Comparison of ENCODE assay signal across 21 cellular contexts in genomic region chr5:76626738-76627137, GRCh38. TPM values are rescaled to one million over a fixed set of nuclear protein-coding genes. Genes with fewer than 3 reads are reported as not detected.
DNase-seq lines count a peak whose midpoint lies in the region; ATAC-seq, FAIRE-seq and TF ChIP-seq lines count a peak whose summit lies in the region.
"Had no signal": no experiment of that assay in that cellular context is flagged by ENCODE, and none has a peak within 500 bp of the region (broad histone marks: within the 10 kb centered on the region; RNA-seq: fewer than 3 reads in every experiment).

No MANE protein-coding gene starts in this region.

- H4K20me1 ChIP-seq in HepG2 (ENCODE audit: insufficient read depth, low read length), result no peaks in the 10 kb centered on the region
- H4K20me1 ChIP-seq in Loucy (ENCODE audit: insufficient read depth, low read length, poor library complexity, severe bottlenecking), result no peaks in the 10 kb centered on the region

- peak overlapping the region; percentile 82 for H3K27ac Mint-ChIP-seq in activated T-helper 17 cell treated with anti-CD3 and anti-CD28 coated beads, Interleukin-2, amount 50 U/mL, for 72 hours

- TF ChIP-seq EP300 in HepG2 (IDR thresholded peaks at IDR 0.05; ENCODE audit: low read depth in 2 of 2, low read length in 2 of 2) (no peak), HepG2 (CRISPR knock-in tag; IDR thresholded peaks at IDR 0.05; ENCODE audit: borderline replicate concordance) (no peak)

- H3K9ac ChIP-seq in HepG2 (ENCODE audit: insufficient read depth, low read depth, low read length) (no peak overlapping the region), Loucy (ENCODE audit: low read depth, low read length, poor library complexity, severe bottlenecking) (peak overlapping the region; percentile 75)

- POLR2A ChIA-PET in HepG2 (lab: Yijun Ruan, JAX), result no interaction called here

- WGBS in right lobe of liver (ENCODE audit: insufficient coverage, low coverage, low lambda C conversion rate, missing lambda C conversion rate), result 41% methylated on average over 6 of the region's 6 CpGs
- WGBS in HepG2 (ENCODE audit: low lambda C conversion rate), result 96% methylated on average over 6 of the region's 6 CpGs

- no peak overlapping the region for H3K27ac ChIP-seq in right lobe of liver
- no peak overlapping the region for H3K27ac ChIP-seq in HepG2 (ENCODE audit: extremely low read length, insufficient read depth, low read length)
- H3K27ac ChIP-seq in upper lobe of right lung, result no peak overlapping the region
- H3K27ac ChIP-seq: suprapubic skin, WERI-Rb-1 had no signal

- CTCF ChIA-PET in HepG2 (lab: Yijun Ruan, JAX; ENCODE audit: low intra/inter-chr PET ratio, low total read pairs), result no interaction called here

- H2AFZ ChIP-seq in HepG2 (ENCODE audit: low read length), result no peak overlapping the region
- H2AFZ ChIP-seq in Loucy (ENCODE audit: low read length), result peak overlapping the region; percentile 13

- peaks cover 0 to 9% (median 2%) of the 10 kb centered on the region in 4 donors for H3K36me3 ChIP-seq in right lobe of liver
- peaks cover 2 to 18% of the 10 kb centered on the region in 2 experiments; a peak in 3 of 5 replicates for H3K36me3 ChIP-seq in HepG2 (replicated peaks in 1 of 2; ENCODE audit: control insufficient read depth in 1 of 2, insufficient read depth in 2 of 2, low read length in 2 of 2)
- H3K36me3 ChIP-seq in Loucy (ENCODE audit: insufficient read depth, low read length), result peaks cover 8% of the 10 kb centered on the region; the same call in 1 of the 2 replicates
- no peaks in the 10 kb centered on the region for H3K36me3 ChIP-seq in upper lobe of right lung
- H3K36me3 ChIP-seq: suprapubic skin, WERI-Rb-1 had no signal

- ATAC-seq in right lobe of liver, result peak in 3 of 4 donors; percentile 18 to 49 (median 41)
- no peak for ATAC-seq in HepG2
- ATAC-seq in activated T-helper 17 cell treated with anti-CD3 and anti-CD28 coated beads, Interleukin-2, amount 50 U/mL, for 72 hours (replicated peaks), result no peak
- peak; percentile 35 for ATAC-seq in upper lobe of right lung
- no peak for ATAC-seq in GM19328 (IDR thresholded peaks at IDR 0.05; ENCODE audit: unreplicated experiment)
- ATAC-seq: K562, mucosa of descending colon, SK-N-SH treated with all-trans-retinoic acid at 6 μM for 48 hours had no signal

- no peak overlapping the region for H3K4me3 Mint-ChIP-seq in activated T-helper 17 cell treated with anti-CD3 and anti-CD28 coated beads, Interleukin-2, amount 50 U/mL, for 72 hours

- intact Hi-C loops in right lobe of liver (cut with DNase I), result no loop called here
- intact Hi-C loops in HepG2 (cut with micrococcal nuclease; ENCODE audit: unreplicated experiment), result no loop called here
- intact Hi-C loops in upper lobe of right lung (cut with DNase I), result no loop called here

- peaks cover 7% of the 10 kb centered on the region for H3K4me1 Mint-ChIP-seq in activated T-helper 17 cell treated with anti-CD3 and anti-CD28 coated beads, Interleukin-2, amount 50 U/mL, for 72 hours

- in situ Hi-C loops in HepG2 (cut with HindIII; ENCODE audit: extremely low pct_ligation_motif_present, low pct_unique_long_range_greater_than_20kb), result no loop called here

- H3K9me2 ChIP-seq in Loucy (replicated peaks; ENCODE audit: low read depth, low read length), result no peaks in the 10 kb centered on the region

- H3K4me1 ChIP-seq in right lobe of liver (no peaks in the 10 kb centered on the region), HepG2 (ENCODE audit: insufficient read depth, low read length) (no peaks in the 10 kb centered on the region), Loucy (ENCODE audit: insufficient read depth, low read length, poor library complexity, severe bottlenecking) (peaks cover 95% of the 10 kb centered on the region), upper lobe of right lung (no peaks in the 10 kb centered on the region)
- H3K4me1 ChIP-seq: suprapubic skin had no signal

- H3K27me3 ChIP-seq in right lobe of liver (no peaks in the 10 kb centered on the region), HepG2 (ENCODE audit: control insufficient read depth in 1 of 2, insufficient read depth in 2 of 2, low read length in 2 of 2) (no peaks in the 10 kb centered on the region), Loucy (ENCODE audit: insufficient read depth, low read length, poor library complexity, severe bottlenecking) (no peaks in the 10 kb centered on the region), upper lobe of right lung (no peaks in the 10 kb centered on the region)
- H3K27me3 ChIP-seq: suprapubic skin had no signal

- H3K4me3 ChIP-seq in right lobe of liver (no peak overlapping the region), HepG2 (replicated peaks in 1 of 3; ENCODE audit: insufficient read depth in 1 of 3, low read depth in 2 of 3, low read length in 3 of 3) (no peak overlapping the region), Loucy (ENCODE audit: low read length, poor library complexity, severe bottlenecking) (peak overlapping the region; percentile 70), upper lobe of right lung (no peak overlapping the region)
- H3K4me3 ChIP-seq: K562, mucosa of descending colon, suprapubic skin had no signal

- H3F3A ChIP-seq in Loucy (ENCODE audit: low read depth), result 0 out of 2 replicates have a peak, but pooled peaks cover 5% of the 10 kb centered on the region

- no TSS peak for BruUV-seq in HepG2 (replicated peaks; lab: Mats Ljungman, UMichigan)

- TF ChIP-seq CTCF in right lobe of liver (IDR thresholded peaks at IDR 0.05), result no peak
- TF ChIP-seq CTCF in HepG2 (CRISPR knock-in tag; IDR thresholded peaks at IDR 0.05), result no peak
- TF ChIP-seq CTCF in Loucy (conservative IDR thresholded peaks at IDR 0.05; ENCODE audit: low read length), result no peak
- TF ChIP-seq CTCF in upper lobe of right lung (IDR thresholded peaks at IDR 0.05), result no peak

- H3K36me3 Mint-ChIP-seq in activated T-helper 17 cell treated with anti-CD3 and anti-CD28 coated beads, Interleukin-2, amount 50 U/mL, for 72 hours (ENCODE audit: low read depth), result peaks cover 92% of the 10 kb centered on the region

- H3K4me2 ChIP-seq in HepG2 (ENCODE audit: low read depth, low read length) (no peak overlapping the region), Loucy (ENCODE audit: low read depth, low read length, poor library complexity, severe bottlenecking) (peak overlapping the region; percentile 84)

- no peak for TF ChIP-seq RAD21 in HepG2 (CRISPR knock-in tag; IDR thresholded peaks at IDR 0.05)

- H3K9me3 ChIP-seq in right lobe of liver (no peaks in the 10 kb centered on the region), HepG2 (ENCODE audit: low read length) (no peaks in the 10 kb centered on the region), Loucy (ENCODE audit: insufficient read depth, low read depth, low read length) (no peaks in the 10 kb centered on the region), upper lobe of right lung (no peaks in the 10 kb centered on the region)
- H3K9me3 ChIP-seq: mucosa of descending colon, suprapubic skin had no signal

- FAIRE-seq in HepG2 (lab: Jason Lieb, UNC), result no peak
- FAIRE-seq: G401.6, GM12892, H1, K562, RCC 7860 had no signal

- DNase-seq in right lobe of liver (no peak), HepG2 (ENCODE audit: low spot score) (no peak), upper lobe of right lung (no peak), DMS53 treated with DMSO at 0.1 percent for 48 hours (lab: John Stamatoyannopoulos, UW; ENCODE audit: unreplicated experiment) (no peak), occipital lobe (lab: John Stamatoyannopoulos, UW) (no peak)
- DNase-seq: mucosa of descending colon; NCI-H1436 treated with DMSO at 0.1 percent for 48 hours; NCI-H774; stimulated activated CD4-positive, alpha-beta T cell treated with anti-CD3 and anti-CD28 coated beads, Interleukin-4, amount 100 ng/mL, for 1 hour; WERI-Rb-1 had no signal

- H3K9me3 Mint-ChIP-seq in activated T-helper 17 cell treated with anti-CD3 and anti-CD28 coated beads, Interleukin-2, amount 50 U/mL, for 72 hours, result no peaks in the 10 kb centered on the region

- H3K79me2 ChIP-seq in HepG2 (ENCODE audit: insufficient read depth, low read length) (no peaks in the 10 kb centered on the region), Loucy (ENCODE audit: insufficient read depth, low read length) (peaks cover 28% of the 10 kb centered on the region)

- TF ChIP-seq POLR2A in right lobe of liver (IDR thresholded peaks at IDR 0.05) (no peak), HepG2 (IDR thresholded peaks at IDR 0.05; ENCODE audit: insufficient read depth in 1 of 2, low read depth in 2 of 2, low read length in 2 of 2) (no peak)

- no peaks in the 10 kb centered on the region for H3K27me3 Mint-ChIP-seq in activated T-helper 17 cell treated with anti-CD3 and anti-CD28 coated beads, Interleukin-2, amount 50 U/mL, for 72 hours

TF ChIP-seq in HepG2, 621 proteins besides CTCF, POLR2A, EP300 and RAD21 (continues in another document):
- TF ChIP-seq EEA1 (CRISPR knock-in tag; IDR thresholded peaks at IDR 0.05; ENCODE audit: borderline replicate concordance), result no peak
- no peak for TF ChIP-seq HNRNPH1 (optimal IDR thresholded peaks at IDR 0.05; ENCODE audit: low read depth, low read length)

RNA-seq across cellular contexts. Expression of gene F2RL2, which starts 3.5 kb away (rescaled TPM):
- 1 to 10 TPM in 3 of 6 experiments, under 1 TPM in 2, not detected in 1; 0.09 to 2.1 (median 1.6) TPM for total RNA-seq in right lobe of liver
- not detected in 2 replicates for total RNA-seq in HepG2 (2016; rRNA removed; fragmentation: Illumina TruSeq; extraction: Trizol)
- total RNA-seq in HepG2 (2016; cell fraction: cytosol; rRNA removed; fragmentation: Illumina TruSeq; extraction: Trizol; ENCODE audit: low read depth), result not detected in 2 replicates
- total RNA-seq in HepG2 (2016; cell fraction: insoluble cytoplasmic fraction; rRNA removed; fragmentation: Illumina TruSeq; extraction: Trizol), result not detected in 2 replicates
- total RNA-seq in HepG2 (2016; cell fraction: membrane; rRNA removed; fragmentation: Illumina TruSeq; extraction: Trizol), result not detected in 2 replicates
- total RNA-seq in HepG2 (2016; cell fraction: nucleus; rRNA removed; fragmentation: Illumina TruSeq; extraction: Trizol), result not detected in 2 replicates
- polyA plus RNA-seq in HepG2 (2011; rRNA removed), result not detected in 2 replicates
- polyA plus RNA-seq in HepG2 (2011; cell fraction: cytosol; rRNA removed), result not detected in 2 replicates
- not detected in 2 replicates for polyA plus RNA-seq in HepG2 (2011; cell fraction: nucleus; rRNA removed)
- polyA plus RNA-seq in HepG2 (2012), result 0.05 and 0.09 TPM in 2 replicates
- not detected in 2 replicates for polyA plus RNA-seq in HepG2 (2016; cell fraction: cytosol; fragmentation: Illumina TruSeq; extraction: Trizol; ENCODE audit: low read depth)
- not detected in 2 replicates for polyA plus RNA-seq in HepG2 (2016; cell fraction: insoluble cytoplasmic fraction; fragmentation: Illumina TruSeq; extraction: Trizol; ENCODE audit: low read depth)
- not detected in 2 replicates for polyA plus RNA-seq in HepG2 (2016; cell fraction: membrane; fragmentation: Illumina TruSeq; extraction: Trizol; ENCODE audit: low read depth)
- not detected in 2 replicates for polyA plus RNA-seq in HepG2 (2016; cell fraction: nucleus; fragmentation: Illumina TruSeq; extraction: Trizol; ENCODE audit: insufficient read depth, low read depth)
- polyA minus RNA-seq in HepG2 (2011; rRNA and poly(A)+ RNA removed; ENCODE audit: low replicate concordance), result 0.58 TPM in 1 of 2 replicates, not detected in the other
- not detected in 2 replicates for polyA minus RNA-seq in HepG2 (2011; cell fraction: cytosol; rRNA and poly(A)+ RNA removed)
- polyA minus RNA-seq in HepG2 (2011; cell fraction: nucleus; rRNA and poly(A)+ RNA removed), result not detected in 2 replicates
- total RNA-seq in activated T-helper 17 cell treated with anti-CD3 and anti-CD28 coated beads, Interleukin-2, amount 50 U/mL, for 72 hours, result 1 to 10 TPM in 1 of 2 donors, not detected in 1; 1.1 TPM
- total RNA-seq in upper lobe of right lung, result 1.2 TPM
- 0.31 TPM for total RNA-seq in occipital lobe
- total RNA-seq: activated CD8-positive, alpha-beta memory T cell treated with anti-CD3 and anti-CD28 coated beads for 36 hours had no signal

Comparison
In these comparisons a context has a peak if more than half of its experiments do, and no peak if none do; other contexts are left out.
1. ATAC-seq: peak in right lobe of liver (3 of 4) and upper lobe of right lung (single experiment); none in HepG2 (single experiment), activated T-helper 17 cell treated with anti-CD3 and anti-CD28 coated beads, Interleukin-2, amount 50 U/mL, for 72 hours (single experiment) and GM19328 (single experiment).